ENCODE assay signal across 13 cellular contexts in genomic region chr3:150495149-150495548, GRCh38. TPM values are rescaled to one million over a fixed set of nuclear protein-coding genes. Genes with fewer than 3 reads are reported as not detected.
DNase-seq lines count a peak whose midpoint lies in the region; ATAC-seq and TF ChIP-seq lines count a peak whose summit lies in the region.
"Had no signal": no experiment of that assay in that cellular context is flagged by ENCODE, and none has a peak within 500 bp of the region (broad histone marks: within the 10 kb centered on the region; RNA-seq: fewer than 3 reads in every experiment).

No MANE protein-coding gene starts in this region.

- ATAC-seq in left lung (peak; percentile 60), HG03378 (IDR thresholded peaks at IDR 0.05; ENCODE audit: unreplicated experiment) (no peak)
- ATAC-seq in stimulated activated naive B cell treated with anti-CD40 and anti-IgM and Interleukin-4, amounts not matched to agents 10 μg/mL and 1 μg/mL and 100 μg/mL, for 72 hours (replicated peaks): peak; percentile 38 to 42
- no peak for ATAC-seq in activated T-cell treated with anti-CD3 and anti-CD28 coated beads, Interleukin-2, amount 50 U/mL, for 4 hours

- no peak overlapping the region for H3K27ac ChIP-seq in left lung
- H3K27ac ChIP-seq: esophagus muscularis mucosa, SJCRH30 had no signal

- H3K9me3 ChIP-seq in left lung: no peaks in the 10 kb centered on the region
- H3K9me3 ChIP-seq: esophagus muscularis mucosa, SJCRH30 had no signal

- H3K9me3 Mint-ChIP-seq in stimulated activated naive B cell treated with anti-CD40 and anti-IgM and Interleukin-4, amounts not matched to agents 10 μg/mL and 1 μg/mL and 100 μg/mL, for 72 hours: peaks cover 0 to 1% of the 10 kb centered on the region in 2 donors
- H3K9me3 Mint-ChIP-seq in activated T-cell treated with anti-CD3 and anti-CD28 coated beads, Interleukin-2, amount 50 U/mL, for 4 hours: no peaks in the 10 kb centered on the region
- H3K9me3 Mint-ChIP-seq: activated CD4-positive, alpha-beta T cell treated with anti-CD3 and anti-CD28 coated beads, Interleukin-2, amount 10 ng/mL, durations not matched to agents 24 days and 14 days; stimulated activated naive CD8-positive, alpha-beta T cell treated with anti-CD3 and anti-CD28 coated beads, Interleukin-15, Interleukin-2, amounts not matched to agents 100 ng/mL and 50 ng/mL, for 24 hours had no signal

- peaks cover 0 to 1% of the 10 kb centered on the region in 2 donors for H3K4me1 Mint-ChIP-seq in stimulated activated naive B cell treated with anti-CD40 and anti-IgM and Interleukin-4, amounts not matched to agents 10 μg/mL and 1 μg/mL and 100 μg/mL, for 72 hours
- H3K4me1 Mint-ChIP-seq in activated T-cell treated with anti-CD3 and anti-CD28 coated beads, Interleukin-2, amount 50 U/mL, for 4 hours (ENCODE audit: low read depth): no peaks in the 10 kb centered on the region

- H3K4me1 ChIP-seq in left lung: peaks cover 0 to 4% of the 10 kb centered on the region in 2 donors
- H3K4me1 ChIP-seq: esophagus muscularis mucosa had no signal

- H3K4me3 Mint-ChIP-seq in stimulated activated naive B cell treated with anti-CD40 and anti-IgM and Interleukin-4, amounts not matched to agents 10 μg/mL and 1 μg/mL and 100 μg/mL, for 72 hours: no peak overlapping the region
- H3K4me3 Mint-ChIP-seq in activated T-cell treated with anti-CD3 and anti-CD28 coated beads, Interleukin-2, amount 50 U/mL, for 4 hours: no peak overlapping the region
- H3K4me3 Mint-ChIP-seq: activated CD4-positive, alpha-beta T cell treated with anti-CD3 and anti-CD28 coated beads, Interleukin-2, amount 10 ng/mL, durations not matched to agents 24 days and 14 days; stimulated activated naive CD8-positive, alpha-beta T cell treated with anti-CD3 and anti-CD28 coated beads, Interleukin-15, Interleukin-2, amounts not matched to agents 100 ng/mL and 50 ng/mL, for 24 hours had no signal

- peaks cover 0 to 4% of the 10 kb centered on the region in 2 donors for H3K36me3 Mint-ChIP-seq in stimulated activated naive B cell treated with anti-CD40 and anti-IgM and Interleukin-4, amounts not matched to agents 10 μg/mL and 1 μg/mL and 100 μg/mL, for 72 hours
- H3K36me3 Mint-ChIP-seq in activated T-cell treated with anti-CD3 and anti-CD28 coated beads, Interleukin-2, amount 50 U/mL, for 4 hours (ENCODE audit: insufficient read depth): no peaks in the 10 kb centered on the region

- no peaks in the 10 kb centered on the region for H3K27me3 ChIP-seq in left lung
- H3K27me3 ChIP-seq: esophagus muscularis mucosa, SJCRH30 had no signal

- intact Hi-C loops in left lung (cut with DNase I): loop anchor here in 1 of 2 donors (10.0 kb wide), 1 partner anchor 270 kb away; no protein-coding TSS in a partner anchor

- peaks cover 0 to 4% of the 10 kb centered on the region in 2 donors for H3K27me3 Mint-ChIP-seq in stimulated activated naive B cell treated with anti-CD40 and anti-IgM and Interleukin-4, amounts not matched to agents 10 μg/mL and 1 μg/mL and 100 μg/mL, for 72 hours
- H3K27me3 Mint-ChIP-seq in activated T-cell treated with anti-CD3 and anti-CD28 coated beads, Interleukin-2, amount 50 U/mL, for 4 hours (ENCODE audit: low read depth): no peaks in the 10 kb centered on the region
- H3K27me3 Mint-ChIP-seq: stimulated activated naive CD8-positive, alpha-beta T cell treated with anti-CD3 and anti-CD28 coated beads, Interleukin-15, Interleukin-2, amounts not matched to agents 100 ng/mL and 50 ng/mL, for 24 hours had no signal

- H3K27ac Mint-ChIP-seq in stimulated activated naive B cell treated with anti-CD40 and anti-IgM and Interleukin-4, amounts not matched to agents 10 μg/mL and 1 μg/mL and 100 μg/mL, for 72 hours: no peak overlapping the region
- H3K27ac Mint-ChIP-seq: activated CD4-positive, alpha-beta T cell treated with anti-CD3 and anti-CD28 coated beads, Interleukin-2, amount 10 ng/mL, durations not matched to agents 24 days and 14 days; stimulated activated naive CD8-positive, alpha-beta T cell treated with anti-CD3 and anti-CD28 coated beads, Interleukin-15, Interleukin-2, amounts not matched to agents 100 ng/mL and 50 ng/mL, for 24 hours had no signal

- no peak overlapping the region for H3K4me3 ChIP-seq in left lung
- H3K4me3 ChIP-seq: esophagus muscularis mucosa, SJCRH30 had no signal

- no peaks in the 10 kb centered on the region for H3K36me3 ChIP-seq in left lung
- H3K36me3 ChIP-seq: esophagus muscularis mucosa, SJCRH30 had no signal

- TF ChIP-seq CTCF in left lung (IDR thresholded peaks at IDR 0.05): no peak

- DNase-seq in HT-29 (ENCODE audit: low spot score) (peak; percentile 11), SKM-1 (lab: John Stamatoyannopoulos, UW; ENCODE audit: unreplicated experiment) (peak; percentile 31), left lung (no peak)
- no peak for DNase-seq in stimulated activated naive B cell treated with anti-CD40 and anti-IgM and Interleukin-4, amounts not matched to agents 10 μg/mL and 1 μg/mL and 100 μg/mL, for 72 hours
- DNase-seq in activated T-cell treated with anti-CD3 and anti-CD28 coated beads, Interleukin-2, amount 50 U/mL, for 4 hours: no peak
- DNase-seq in activated T-cell treated with anti-CD3 and anti-CD28 coated beads, Interleukin-2, amount 50 U/mL, for 1 hour: no peak
- DNase-seq: NCI-H510A; stimulated activated CD4-positive, alpha-beta T cell treated with anti-CD3 and anti-CD28 coated beads, Interleukin-1b, Interleukin-23, amount 100 ng/mL, for 48 hours had no signal

RNA-seq across cellular contexts. Expression of gene SERP1, which starts 51.1 kb away (rescaled TPM):
- 577 and 600 TPM in 2 replicates for total RNA-seq in HT-29 (2014; rRNA removed; shearing (Covaris generic))
- total RNA-seq in left lung: 100 to 1,000 TPM; 138 to 155 TPM
- 100 to 1,000 TPM; 161 to 166 (median 165) TPM for total RNA-seq in activated T-cell treated with anti-CD3 and anti-CD28 coated beads, Interleukin-2, amount 50 U/mL, for 4 hours

RNA-seq across cellular contexts. Expression of gene EIF2A, which starts 51.4 kb away (rescaled TPM):
- 94.5 and 104 TPM in 2 replicates for total RNA-seq in HT-29 (2014; rRNA removed; shearing (Covaris generic))
- 10 to 100 TPM; 63.2 to 84.8 TPM for total RNA-seq in left lung
- 100 to 1,000 TPM; 163 to 180 (median 163) TPM for total RNA-seq in activated T-cell treated with anti-CD3 and anti-CD28 coated beads, Interleukin-2, amount 50 U/mL, for 4 hours

Comparison
In these comparisons a context has a peak if more than half of its experiments do, and no peak if none do; other contexts are left out.
1. DNase-seq: peak in HT-29 (single experiment) and SKM-1 (single experiment); none in left lung (0 of 2), stimulated activated naive B cell treated with anti-CD40 and anti-IgM and Interleukin-4, amounts not matched to agents 10 μg/mL and 1 μg/mL and 100 μg/mL, for 72 hours (single experiment), activated T-cell treated with anti-CD3 and anti-CD28 coated beads, Interleukin-2, amount 50 U/mL, for 4 hours (single experiment) and activated T-cell treated with anti-CD3 and anti-CD28 coated beads, Interleukin-2, amount 50 U/mL, for 1 hour (single experiment).
2. ATAC-seq: peak in left lung (single experiment) and stimulated activated naive B cell treated with anti-CD40 and anti-IgM and Interleukin-4, amounts not matched to agents 10 μg/mL and 1 μg/mL and 100 μg/mL, for 72 hours (2 of 2); none in activated T-cell treated with anti-CD3 and anti-CD28 coated beads, Interleukin-2, amount 50 U/mL, for 4 hours (0 of 2) and HG03378 (single experiment).